ENCODE assay signal across 25 cellular contexts in genomic region chr10:12774219-12774894, GRCh38.
A peak's percentile ranks its signal among the peaks of the same experiment; 100 is the strongest.
DNase-seq lines count a peak whose midpoint lies in the region; ATAC-seq, FAIRE-seq and TF ChIP-seq lines count a peak whose summit lies in the region.
"Had no signal": no experiment of that assay in that cellular context is flagged by ENCODE, and none has a peak within 500 bp of the region (broad histone marks: within the 10 kb centered on the region; RNA-seq: fewer than 3 reads in every experiment).

No MANE protein-coding gene starts in this region.

- H3K27me3 Mint-ChIP-seq in Caco-2 (ENCODE audit: insufficient read depth, unreplicated experiment) (no peaks in the 10 kb centered on the region), T-helper 17 cell (no peaks in the 10 kb centered on the region), progenitor cell of endocrine pancreas (no peaks in the 10 kb centered on the region)
- H3K27me3 Mint-ChIP-seq: activated CD4-positive, alpha-beta memory T cell treated with anti-CD3 and anti-CD28 coated beads for 36 hours; activated naive CD8-positive, alpha-beta T cell treated with anti-CD3 and anti-CD28 coated beads for 36 hours had no signal

- POLR2A ChIA-PET in Caco-2 (lab: Charles Lee), result no interaction called here

- TF ChIP-seq POLR2A in H54 (IDR thresholded peaks at IDR 0.05; ENCODE audit: low read depth, low read length), result no peak

- H3K27me3 ChIP-seq in Caco-2 (replicated peaks; ENCODE audit: control insufficient read depth, insufficient read depth, low read length) (no peaks in the 10 kb centered on the region), iPS-20b (ENCODE audit: insufficient read depth, low read length) (0 out of 2 replicates have a peak, but pooled peaks cover 4% of the 10 kb centered on the region)
- H3K27me3 ChIP-seq: stomach, tibial artery had no signal

- H3K9me3 ChIP-seq in Caco-2 (no peaks in the 10 kb centered on the region), T-helper 17 cell (ENCODE audit: control insufficient read depth, low read length, poor library complexity, severe bottlenecking) (no peaks in the 10 kb centered on the region), iPS-20b (ENCODE audit: insufficient read depth, low read depth, low read length) (no peaks in the 10 kb centered on the region)
- H3K9me3 ChIP-seq: heart left ventricle, stomach, tibial artery had no signal

- intact Hi-C loops in Caco-2 (cut with micrococcal nuclease; ENCODE audit: unreplicated experiment), result no loop called here

- FAIRE-seq in H54 (lab: Jason Lieb, UNC), result no peak
- FAIRE-seq: astrocyte had no signal

- DNase-seq in Caco-2 (no peak), T-helper 17 cell (no peak), progenitor cell of endocrine pancreas (ENCODE audit: low spot score, unreplicated experiment) (no peak), AG08395 (ENCODE audit: low spot score) (no peak), left lobe of liver (ENCODE audit: low spot score) (no peak), H54 (ENCODE audit: insufficient read length, low spot score) (no peak)
- DNase-seq: activated CD4-positive, alpha-beta memory T cell treated with anti-CD3 and anti-CD28 coated beads for 36 hours; activated CD4-positive, CD25-positive, alpha-beta regulatory T cell; activated CD8-positive, alpha-beta memory T cell treated with anti-CD3 and anti-CD28 coated beads, Interleukin-2, amount 50 U/mL, for 48 hours; activated naive CD8-positive, alpha-beta T cell treated with anti-CD3 and anti-CD28 coated beads for 36 hours; cerebellar nuclear complex; DMS79 treated with DMSO at 0.1 percent for 48 hours; HCEC 1CT; heart left ventricle; midbrain; natural killer cell; NCI-H1092; NCI-H2081; NCI-H446; stomach; tibial artery had no signal

- H3K9me3 Mint-ChIP-seq in Caco-2 (ENCODE audit: unreplicated experiment) (no peaks in the 10 kb centered on the region), progenitor cell of endocrine pancreas (ENCODE audit: low read depth) (no peaks in the 10 kb centered on the region)
- H3K9me3 Mint-ChIP-seq: activated CD4-positive, alpha-beta memory T cell treated with anti-CD3 and anti-CD28 coated beads for 36 hours; activated naive CD8-positive, alpha-beta T cell treated with anti-CD3 and anti-CD28 coated beads for 36 hours; activated T-helper 2 cell treated with anti-CD3 and anti-CD28 coated beads, Interferon-gamma antibody, Interleukin-2, Interleukin-4, amounts not matched to agents 10 μg/mL and 5 μg/mL and 100 μg/mL, durations not matched to agents 14 hours and 24 hours and 36 hours; natural killer cell had no signal

- BruUV-seq in Caco-2 (replicated peaks; lab: Mats Ljungman, UMichigan), result no TSS peak

- H3K4me1 ChIP-seq in Caco-2, result no peaks in the 10 kb centered on the region
- peaks cover 8% of the 10 kb centered on the region; the same call in 1 of the 2 replicates for H3K4me1 ChIP-seq in iPS-20b (ENCODE audit: insufficient read depth, low read length)
- H3K4me1 ChIP-seq: heart left ventricle, tibial artery had no signal

- ATAC-seq in T-helper 17 cell (no peak), left lobe of liver (no peak)
- ATAC-seq: heart left ventricle had no signal

- H3K4me3 ChIP-seq in Caco-2 (ENCODE audit: low read depth, low read length) (no peak overlapping the region), iPS-20b (ENCODE audit: low read length) (peak overlapping the region; percentile 18; the same call in 1 of the 2 replicates)
- H3K4me3 ChIP-seq: heart left ventricle, stomach, tibial artery had no signal

- TF ChIP-seq CTCF in Caco-2 (IDR thresholded peaks at IDR 0.05; ENCODE audit: insufficient read depth in 1 of 2, low read depth in 1 of 2, low read length in 1 of 2, severe bottlenecking in 1 of 2, unreplicated experiment in 1 of 2) (no peak), progenitor cell of endocrine pancreas (IDR thresholded peaks at IDR 0.05; ENCODE audit: unreplicated experiment) (no peak)

- H3K36me3 Mint-ChIP-seq in Caco-2 (ENCODE audit: insufficient read depth, unreplicated experiment) (no peaks in the 10 kb centered on the region), T-helper 17 cell (ENCODE audit: low read depth) (peaks cover 10% of the 10 kb centered on the region), progenitor cell of endocrine pancreas (ENCODE audit: insufficient read depth) (peaks cover 2% of the 10 kb centered on the region)

- H3K36me3 ChIP-seq in Caco-2 (ENCODE audit: control insufficient read depth, insufficient read depth, low read length) (no peaks in the 10 kb centered on the region), iPS-20b (ENCODE audit: insufficient read depth, low read depth, low read length) (no peaks in the 10 kb centered on the region)

- peak overlapping the region; percentile 3 for H3K27ac Mint-ChIP-seq in Caco-2 (ENCODE audit: unreplicated experiment)
- H3K27ac Mint-ChIP-seq in T-helper 17 cell, result peak overlapping the region; percentile 32
- H3K27ac Mint-ChIP-seq in progenitor cell of endocrine pancreas, result peak overlapping the region; percentile 73
- H3K27ac Mint-ChIP-seq: activated CD4-positive, alpha-beta memory T cell treated with anti-CD3 and anti-CD28 coated beads for 36 hours; activated naive CD8-positive, alpha-beta T cell treated with anti-CD3 and anti-CD28 coated beads for 36 hours; activated T-helper 2 cell treated with anti-CD3 and anti-CD28 coated beads, Interferon-gamma antibody, Interleukin-2, Interleukin-4, amounts not matched to agents 10 μg/mL and 5 μg/mL and 100 μg/mL, durations not matched to agents 14 hours and 24 hours and 36 hours had no signal

- no peak overlapping the region for H3K27ac ChIP-seq in iPS-20b (ENCODE audit: low read length)
- H3K27ac ChIP-seq: epithelial cell of prostate, heart left ventricle, stomach, tibial artery had no signal

- H3K4me1 Mint-ChIP-seq in Caco-2 (ENCODE audit: low read depth, unreplicated experiment) (peaks cover 6% of the 10 kb centered on the region), T-helper 17 cell (peaks cover 15% of the 10 kb centered on the region), progenitor cell of endocrine pancreas (ENCODE audit: low read depth) (peaks cover 18% of the 10 kb centered on the region)

- no peak overlapping the region for H3K9ac ChIP-seq in iPS-20b (ENCODE audit: low read depth, low read length)

- CTCF ChIA-PET in Caco-2 (lab: Charles Lee), result interaction anchor here (0.6 kb wide), 2 partner anchors 8 to 353 kb away, joined by 4 to 7 read pairs; no protein-coding TSS in a partner anchor

- H3K4me3 Mint-ChIP-seq in Caco-2 (ENCODE audit: unreplicated experiment), result no peak overlapping the region
- H3K4me3 Mint-ChIP-seq in T-helper 17 cell, result peak overlapping the region; percentile 32
- no peak overlapping the region for H3K4me3 Mint-ChIP-seq in progenitor cell of endocrine pancreas (ENCODE audit: low read depth)
- H3K4me3 Mint-ChIP-seq: activated CD4-positive, alpha-beta memory T cell treated with anti-CD3 and anti-CD28 coated beads for 36 hours; activated naive CD8-positive, alpha-beta T cell treated with anti-CD3 and anti-CD28 coated beads for 36 hours; natural killer cell had no signal

Comparison
In these comparisons a context has a peak if more than half of its experiments do, and no peak if none do; other contexts are left out.
1. H3K27ac Mint-ChIP-seq: peak in every context shown above with its lines; median percentile 73 in progenitor cell of endocrine pancreas; 32 in T-helper 17 cell; 3 in Caco-2.